Comparison of ENCODE assay signal across 1 cellular context in genomic region chr19:50567882-50568281, GRCh38.
TF ChIP-seq lines count a peak whose summit lies in the region.

No MANE protein-coding gene starts in this region.

TF ChIP-seq in K562, 482 proteins besides CTCF, POLR2A, EP300 and RAD21:
- TF ChIP-seq ADNP (tag; IDR thresholded peaks at IDR 0.05) (no peak), MAZ (CRISPR knock-in tag; conservative IDR thresholded peaks at IDR 0.05 in 1 of 2, IDR thresholded peaks at IDR 0.05 in 1 of 2) (0 out of 4 replicates have a peak, but pooled peaks of 1 of the 2 experiments have one; percentile 20), E2F6 (IDR thresholded peaks at IDR 0.05; ENCODE audit: borderline replicate concordance in 1 of 2, extremely low read depth in 1 of 2, insufficient read depth in 1 of 2, insufficient read length in 1 of 2, low read depth in 1 of 2, low read length in 1 of 2, poor library complexity in 1 of 2, severe bottlenecking in 1 of 2) (peak in 1 of 2 experiments; percentile 42), AFF4 (CRISPR knock-in tag; IDR thresholded peaks at IDR 0.05) (no peak)
